22 cellular contexts compared by ENCODE assay signal in the genomic region with DNA sequence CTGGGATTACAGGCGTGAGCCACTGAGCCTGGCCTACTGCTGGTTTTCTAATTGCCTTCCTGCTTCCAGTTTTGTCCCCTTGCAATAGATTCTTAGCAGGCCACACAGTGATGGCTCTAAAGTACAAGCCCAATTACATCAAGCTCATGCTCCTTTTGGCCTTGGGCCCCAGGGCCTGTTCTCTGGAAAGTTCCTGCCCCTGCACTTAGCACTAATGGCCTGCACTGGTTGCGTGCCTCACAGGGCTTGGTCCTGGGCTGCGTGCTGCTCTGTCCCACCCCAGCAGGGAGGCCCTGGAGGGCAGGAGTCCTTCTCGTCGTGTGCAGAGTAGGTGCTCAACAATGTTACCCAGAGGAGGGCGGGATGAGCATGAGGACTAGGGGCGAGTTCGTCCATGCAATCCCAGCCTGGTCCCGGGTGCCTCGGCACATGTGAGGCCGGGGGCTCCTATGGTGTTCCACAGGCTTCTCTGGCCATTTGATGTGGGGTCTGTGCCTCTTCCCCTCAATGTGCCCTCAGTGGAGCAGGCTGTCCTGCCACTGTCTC.
"Had no signal": no experiment of that assay in that cellular context is flagged by ENCODE, and none has a peak within 500 bp of the region (broad histone marks: within the 10 kb centered on the region; RNA-seq: fewer than 3 reads in every experiment).

No MANE protein-coding gene starts in this region.

- H3K9me3 ChIP-seq: lower lobe of right lung, ovary, thoracic aorta, tibial nerve, upper lobe of right lung had no signal

- H3K4me3 ChIP-seq: coronary artery, lower lobe of right lung, ovary, smooth muscle cell, thoracic aorta, tibial nerve, upper lobe of right lung had no signal

- H3K27me3 ChIP-seq: ovary, tibial nerve, upper lobe of right lung had no signal

- H3K4me2 ChIP-seq: smooth muscle cell had no signal

- H3K4me1 ChIP-seq: lower lobe of right lung, tibial nerve, upper lobe of right lung had no signal

- DNase-seq: dermis blood vessel endothelial cell; effector memory CD8-positive, alpha-beta T cell; erythroblast; hypothalamus; immature natural killer cell; left ventricle myocardium superior; lower lobe of right lung; ovary; posterior cingulate gyrus; retina; stimulated activated CD4-positive, alpha-beta T cell treated with anti-CD3 and anti-CD28 coated beads, Interleukin-12 subunit alpha, Interleukin-12 subunit beta, amount 100 ng/mL, for 4 hours; stimulated activated CD4-positive, alpha-beta T cell treated with anti-CD3 and anti-CD28 coated beads, Interleukin-2, amount 100 ng/mL, for 24 hours; stimulated activated CD4-positive, alpha-beta T cell treated with anti-CD3 and anti-CD28 coated beads, Interleukin-4, amount 100 ng/mL, for 24 hours; stimulated activated naive CD4-positive, alpha-beta T cell treated with Interleukin-2 at 50 U/mL for 16 hours; upper lobe of right lung had no signal

- FAIRE-seq: endometrium, frontal cortex, keratinocyte had no signal

- H3K27ac ChIP-seq: coronary artery, lower lobe of right lung, ovary, thoracic aorta, tibial nerve, upper lobe of right lung had no signal

- H3K36me3 ChIP-seq: lower lobe of right lung, ovary, thoracic aorta, tibial nerve, upper lobe of right lung had no signal
